18 cellular contexts compared by ENCODE assay signal in the genomic region with DNA sequence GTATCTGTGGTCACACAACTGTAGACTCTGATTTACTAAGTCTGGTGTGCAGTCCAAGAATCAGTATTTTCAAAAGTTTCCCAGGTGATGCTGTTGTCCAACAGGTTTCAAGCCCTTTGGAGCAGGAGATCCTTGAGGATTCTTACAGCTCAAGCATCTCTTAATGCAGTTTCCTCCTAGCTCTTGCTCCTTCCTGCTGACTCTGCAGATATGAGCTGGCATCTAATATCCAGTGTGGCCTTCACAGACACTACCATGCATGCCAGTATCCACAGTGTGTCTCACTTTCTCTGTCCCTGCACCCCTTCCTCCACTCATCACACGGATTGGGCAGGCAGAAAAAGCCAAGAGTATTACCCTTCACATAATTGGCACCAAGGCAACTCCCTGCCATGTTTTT.
A peak's percentile ranks its signal among the peaks of the same experiment; 100 is the strongest.
DNase-seq lines count a peak whose midpoint lies in the region; ATAC-seq, FAIRE-seq and TF ChIP-seq lines count a peak whose summit lies in the region.
"Had no signal": no experiment of that assay in that cellular context is flagged by ENCODE, and none has a peak within 500 bp of the region (broad histone marks: within the 10 kb centered on the region; RNA-seq: fewer than 3 reads in every experiment).

No MANE protein-coding gene starts in this region.

- H3K4me2 ChIP-seq in A549 (no peak overlapping the region), K562 (ENCODE audit: insufficient read depth, low read length) (no peak overlapping the region)
- H3K4me2 ChIP-seq in BLaER1 treated with 17β-estradiol and CSF1 and Interleukin-3, amounts not matched to agents 10 nM and 100 nM = peak overlapping the region in 8 of 11 experiments; percentile 4 to 50 (median 39); a peak in 13 of 22 replicates

- H2AFZ ChIP-seq in K562 (ENCODE audit: low read depth, low read length) = no peak overlapping the region

- POLR2A ChIA-PET in A549 (lab: Yijun Ruan, JAX) = no interaction called here
- POLR2A ChIA-PET in K562 (lab: Yijun Ruan, JAX) = no interaction called here

- DNase-seq in A549 (ENCODE audit: low read depth in 1 of 2, low spot score in 1 of 2) (no peak), K562 (ENCODE audit: extremely low read depth in 1 of 4, low spot score in 3 of 4) (no peak), HPDE6-E6E7 (ENCODE audit: extremely low spot score) (no peak), mesenteric fat pad (ENCODE audit: low spot score) (no peak)
- DNase-seq: 8988T; CD4-positive, alpha-beta T cell; CD8-positive, alpha-beta memory T cell; DMS 273 treated with DMSO at 0.1 percent for 48 hours; DMS79; EL; GDM1; GOT3; H9 had no signal

- no TSS peak for BruUV-seq in K562 (replicated peaks; lab: Mats Ljungman, UMichigan)

- FAIRE-seq in A549 (lab: Jason Lieb, UNC) = no peak
- FAIRE-seq in K562 (lab: Jason Lieb, UNC) = no peak
- FAIRE-seq: D721Med, GM12878 had no signal

- TF ChIP-seq POLR2A in A549 (IDR thresholded peaks at IDR 0.05; ENCODE audit: low read length) = no peak
- TF ChIP-seq POLR2A in K562 (conservative IDR thresholded peaks at IDR 0.05) = no peak

- no peak for TF ChIP-seq EP300 in A549 (IDR thresholded peaks at IDR 0.05)
- TF ChIP-seq EP300 in K562 (IDR thresholded peaks at IDR 0.05; ENCODE audit: low read length) = no peak

- intact Hi-C loops in K562 (cut with micrococcal nuclease) = no loop called here

- H3K9me3 ChIP-seq in A549 = no peaks in the 10 kb centered on the region
- H3K9me3 ChIP-seq in BLaER1 treated with 17β-estradiol and CSF1 and Interleukin-3, amounts not matched to agents 10 nM and 100 nM (replicated peaks in 1 of 11) = no peaks in the 10 kb centered on the region
- H3K9me3 ChIP-seq in K562 (replicated peaks; ENCODE audit: control insufficient read depth, insufficient read depth, low read depth, low read length) = no peaks in the 10 kb centered on the region; the same call in 1 of the 2 replicates

- CTCF ChIA-PET in A549 (lab: Yijun Ruan, JAX) (interaction anchor here (1.2 kb wide), 1 partner anchor 50 kb away, joined by 3 read pairs; no protein-coding TSS in a partner anchor), K562 (lab: Yijun Ruan, JAX; ENCODE audit: low intra/inter-chr PET ratio) (no interaction called here)

- H3K4me1 ChIP-seq in A549 = peaks cover 8% of the 10 kb centered on the region; the same call in 1 of the 3 replicates
- H3K4me1 ChIP-seq in BLaER1 treated with 17β-estradiol and CSF1 and Interleukin-3, amounts not matched to agents 10 nM and 100 nM = peaks cover 0 to 22% (median 7%) of the 10 kb centered on the region in 10 experiments; a peak in 15 of 20 replicates
- H3K4me1 ChIP-seq in K562 (replicated peaks in 1 of 2; ENCODE audit: control insufficient read depth in 2 of 2, insufficient read depth in 2 of 2, low read length in 2 of 2) = no peaks in the 10 kb centered on the region

- no peaks in the 10 kb centered on the region for H4K20me1 ChIP-seq in BLaER1 treated with 17β-estradiol and CSF1 and Interleukin-3, amounts not matched to agents 10 nM and 100 nM
- H4K20me1 ChIP-seq in K562 (replicated peaks; ENCODE audit: control insufficient read depth, insufficient read depth, low read length) = no peaks in the 10 kb centered on the region

- TF ChIP-seq RAD21 in A549 (conservative IDR thresholded peaks at IDR 0.05 in 1 of 2, IDR thresholded peaks at IDR 0.05 in 1 of 2) = no peak
- TF ChIP-seq RAD21 in K562 (CRISPR knock-in tag; conservative IDR thresholded peaks at IDR 0.05 in 1 of 2, IDR thresholded peaks at IDR 0.05 in 1 of 2) = no peak

- 6% methylated on average over 1 of the region's 1 CpG for WGBS in A549 (ENCODE audit: missing lambda C conversion rate)
- WGBS in K562 (ENCODE audit: insufficient coverage, low coverage, missing lambda C conversion rate) = 0% methylated on average over 1 of the region's 1 CpG

- TF ChIP-seq CTCF in A549 (IDR thresholded peaks at IDR 0.05) = no peak
- no peak for TF ChIP-seq CTCF in K562 (IDR thresholded peaks at IDR 0.05 in 2 of 3, conservative IDR thresholded peaks at IDR 0.05 in 1 of 3; ENCODE audit: insufficient read depth in 2 of 3, low read depth in 1 of 3, low read length in 3 of 3)

- H3K36me3 ChIP-seq in BLaER1 treated with 17β-estradiol and CSF1 and Interleukin-3, amounts not matched to agents 10 nM and 100 nM = no peaks in the 10 kb centered on the region
- no peaks in the 10 kb centered on the region for H3K36me3 ChIP-seq in K562 (ENCODE audit: control insufficient read depth, insufficient read depth, low read length)

- no peak overlapping the region for H3K9ac ChIP-seq in BLaER1 treated with 17β-estradiol and CSF1 and Interleukin-3, amounts not matched to agents 10 nM and 100 nM
- H3K9ac ChIP-seq in K562 (ENCODE audit: insufficient read depth in 1 of 2, low read depth in 2 of 2, low read length in 2 of 2) = no peak overlapping the region

- H3K27ac ChIP-seq in A549 (no peak overlapping the region), K562 (ENCODE audit: extremely low read depth, low read depth, low read length) (no peak overlapping the region)
- no peak overlapping the region for H3K27ac ChIP-seq in BLaER1 treated with 17β-estradiol and CSF1 and Interleukin-3, amounts not matched to agents 10 nM and 100 nM

- no peaks in the 10 kb centered on the region for H3K79me2 ChIP-seq in K562 (ENCODE audit: control insufficient read depth, insufficient read depth, low read length)

- H3K27me3 ChIP-seq in BLaER1 treated with 17β-estradiol and CSF1 and Interleukin-3, amounts not matched to agents 10 nM and 100 nM = no peaks in the 10 kb centered on the region
- no peaks in the 10 kb centered on the region for H3K27me3 ChIP-seq in K562 (ENCODE audit: control insufficient read depth in 2 of 2, insufficient read depth in 2 of 2, low read length in 2 of 2)

- H3K9me1 ChIP-seq in K562 (ENCODE audit: control insufficient read depth, insufficient read depth, low read length) = no peaks in the 10 kb centered on the region

- ATAC-seq in A549 (no peak), K562 (no peak), GM21515 (IDR thresholded peaks at IDR 0.05; ENCODE audit: unreplicated experiment) (no peak)
- ATAC-seq: GM12878, HCT116 had no signal

- H3K4me3 ChIP-seq in A549 (no peak overlapping the region), K562 (no peak overlapping the region)
- no peak overlapping the region for H3K4me3 ChIP-seq in BLaER1 treated with 17β-estradiol and CSF1 and Interleukin-3, amounts not matched to agents 10 nM and 100 nM
- H3K4me3 ChIP-seq: GM12878 had no signal

- in situ Hi-C loops in K562 (cut with MboI) = no loop called here

TF ChIP-seq in A549, 52 proteins besides CTCF, POLR2A, EP300 and RAD21:
- TF ChIP-seq MAFK (IDR thresholded peaks at IDR 0.05; ENCODE audit: partially characterized antibody) (peak; percentile 86), POLR2AphosphoS2 (conservative IDR thresholded peaks at IDR 0.05; ENCODE audit: low read length) (no peak)
TF ChIP-seq in A549: peak in this region for 1.

TF ChIP-seq in K562, 482 proteins besides CTCF, POLR2A, EP300 and RAD21:
- TF ChIP-seq, protein P1, sequence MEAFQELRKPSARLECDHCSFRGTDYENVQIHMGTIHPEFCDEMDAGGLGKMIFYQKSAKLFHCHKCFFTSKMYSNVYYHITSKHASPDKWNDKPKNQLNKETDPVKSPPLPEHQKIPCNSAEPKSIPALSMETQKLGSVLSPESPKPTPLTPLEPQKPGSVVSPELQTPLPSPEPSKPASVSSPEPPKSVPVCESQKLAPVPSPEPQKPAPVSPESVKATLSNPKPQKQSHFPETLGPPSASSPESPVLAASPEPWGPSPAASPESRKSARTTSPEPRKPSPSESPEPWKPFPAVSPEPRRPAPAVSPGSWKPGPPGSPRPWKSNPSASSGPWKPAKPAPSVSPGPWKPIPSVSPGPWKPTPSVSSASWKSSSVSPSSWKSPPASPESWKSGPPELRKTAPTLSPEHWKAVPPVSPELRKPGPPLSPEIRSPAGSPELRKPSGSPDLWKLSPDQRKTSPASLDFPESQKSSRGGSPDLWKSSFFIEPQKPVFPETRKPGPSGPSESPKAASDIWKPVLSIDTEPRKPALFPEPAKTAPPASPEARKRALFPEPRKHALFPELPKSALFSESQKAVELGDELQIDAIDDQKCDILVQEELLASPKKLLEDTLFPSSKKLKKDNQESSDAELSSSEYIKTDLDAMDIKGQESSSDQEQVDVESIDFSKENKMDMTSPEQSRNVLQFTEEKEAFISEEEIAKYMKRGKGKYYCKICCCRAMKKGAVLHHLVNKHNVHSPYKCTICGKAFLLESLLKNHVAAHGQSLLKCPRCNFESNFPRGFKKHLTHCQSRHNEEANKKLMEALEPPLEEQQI (IDR thresholded peaks at IDR 0.05) = no peak
- no peak for TF ChIP-seq BDP1 (IDR thresholded peaks at IDR 0.05; ENCODE audit: insufficient read depth, insufficient read length)
- 0 out of 2 replicates have a peak, but pooled peaks have one; percentile 4 for TF ChIP-seq ZNF316 (IDR thresholded peaks at IDR 0.05)
- TF ChIP-seq C11orf30 (IDR thresholded peaks at IDR 0.05; ENCODE audit: low read depth) = 0 out of 2 replicates have a peak, but pooled peaks have one; percentile 10
TF ChIP-seq in K562: peak in this region for 2.

Comparison
In these comparisons a context has a peak if more than half of its experiments do, and no peak if none do; other contexts are left out.
1. H3K4me2 ChIP-seq: peak in BLaER1 treated with 17β-estradiol and CSF1 and Interleukin-3, amounts not matched to agents 10 nM and 100 nM (8 of 11); none in A549 (single experiment) and K562 (single experiment).